ENCODE assay signal across 8 cellular contexts in genomic region chr10:34638405-34639054, GRCh38.
DNase-seq lines count a peak whose midpoint lies in the region; ATAC-seq and TF ChIP-seq lines count a peak whose summit lies in the region.

No MANE protein-coding gene starts in this region.

- POLR2A ChIA-PET in GM10248 (lab: Yijun Ruan, JAX): no interaction called here

- TF ChIP-seq CTCF in GM10248 (IDR thresholded peaks at IDR 0.05; ENCODE audit: control extremely low read depth, extremely low read depth, low read depth, missing control alignments): peak; percentile 89

- DNase-seq in GM10248 (ENCODE audit: extremely low spot score) (peak; percentile 49), NCI-H345 treated with DMSO at 0.1 percent for 48 hours (lab: John Stamatoyannopoulos, UW; ENCODE audit: unreplicated experiment) (peak; percentile 35), ecto neural progenitor cell (ENCODE audit: low spot score) (peak; percentile 81), lung microvascular endothelial cell (ENCODE audit: low read depth in 2 of 2) (peak; percentile 89 to 94), 8988T (no peak)
- DNase-seq in activated CD4-positive, alpha-beta T cell treated with anti-CD3 and anti-CD28 coated beads, Interleukin-2, amount 50 U/mL, for 24 hours (ENCODE audit: low read depth in 1 of 2, low spot score in 1 of 2): peak; percentile 32 to 63
- DNase-seq in stimulated activated CD8-positive, alpha-beta memory T cell treated with anti-CD3 and anti-CD28 coated beads, Interleukin-15, amount 100 ng/mL, for 1 hour (ENCODE audit: low read depth): peak; percentile 46

- peak; percentile 46 for ATAC-seq in HG02763 (IDR thresholded peaks at IDR 0.05; ENCODE audit: unreplicated experiment)

- CTCF ChIA-PET in GM10248 (lab: Yijun Ruan, JAX): interaction anchor here (0.8 to 3.8 kb wide), 41 partner anchors 8 to 1445 kb away, joined by 3 to 55 read pairs (median 4); partner anchors contain the start of gene NRP1
